Comparison of ENCODE assay signal across 12 cellular contexts in genomic region chr20:4787069-4787468, GRCh38. TPM values are rescaled to one million over a fixed set of nuclear protein-coding genes. Genes with fewer than 3 reads are reported as not detected.
DNase-seq lines count a peak whose midpoint lies in the region; ATAC-seq lines count a peak whose summit lies in the region.
"Had no signal": no experiment of that assay in that cellular context is flagged by ENCODE, and none has a peak within 500 bp of the region (broad histone marks: within the 10 kb centered on the region; RNA-seq: fewer than 3 reads in every experiment).

No MANE protein-coding gene starts in this region.

- no peaks in the 10 kb centered on the region for H3K27me3 Mint-ChIP-seq in activated naive CD8-positive, alpha-beta T cell
- H3K27me3 Mint-ChIP-seq in activated naive CD8-positive, alpha-beta T cell treated with anti-CD3 and anti-CD28 coated beads for 36 hours = no peaks in the 10 kb centered on the region
- no peaks in the 10 kb centered on the region for H3K27me3 Mint-ChIP-seq in stimulated activated naive B cell treated with anti-CD40 and anti-IgM and Interleukin-4, amounts not matched to agents 10 μg/mL and 1 μg/mL and 100 μg/mL, for 72 hours

- no peak for ATAC-seq in stimulated activated naive B cell treated with anti-CD40 and anti-IgM and Interleukin-4, amounts not matched to agents 10 μg/mL and 1 μg/mL and 100 μg/mL, for 72 hours (replicated peaks)
- ATAC-seq: left lobe of liver had no signal

- H3K4me1 Mint-ChIP-seq in activated naive CD8-positive, alpha-beta T cell (ENCODE audit: low read depth) = peaks cover 2% of the 10 kb centered on the region
- H3K4me1 Mint-ChIP-seq in activated naive CD8-positive, alpha-beta T cell treated with anti-CD3 and anti-CD28 coated beads for 36 hours = peaks cover 2% of the 10 kb centered on the region
- H3K4me1 Mint-ChIP-seq in stimulated activated naive B cell treated with anti-CD40 and anti-IgM and Interleukin-4, amounts not matched to agents 10 μg/mL and 1 μg/mL and 100 μg/mL, for 72 hours = peaks cover 10 to 24% of the 10 kb centered on the region in 2 donors

- peaks cover 7% of the 10 kb centered on the region for H3K36me3 Mint-ChIP-seq in activated naive CD8-positive, alpha-beta T cell
- peaks cover 11% of the 10 kb centered on the region for H3K36me3 Mint-ChIP-seq in activated naive CD8-positive, alpha-beta T cell treated with anti-CD3 and anti-CD28 coated beads for 36 hours
- H3K36me3 Mint-ChIP-seq in stimulated activated naive B cell treated with anti-CD40 and anti-IgM and Interleukin-4, amounts not matched to agents 10 μg/mL and 1 μg/mL and 100 μg/mL, for 72 hours = peaks cover 60 to 83% of the 10 kb centered on the region in 2 donors

- H3K27ac Mint-ChIP-seq in activated naive CD8-positive, alpha-beta T cell = peak overlapping the region; percentile 66
- no peak overlapping the region for H3K27ac Mint-ChIP-seq in activated naive CD8-positive, alpha-beta T cell treated with anti-CD3 and anti-CD28 coated beads for 36 hours
- H3K27ac Mint-ChIP-seq in stimulated activated naive B cell treated with anti-CD40 and anti-IgM and Interleukin-4, amounts not matched to agents 10 μg/mL and 1 μg/mL and 100 μg/mL, for 72 hours = peak overlapping the region; percentile 80

- no peak overlapping the region for H3K4me3 Mint-ChIP-seq in activated naive CD8-positive, alpha-beta T cell
- H3K4me3 Mint-ChIP-seq in activated naive CD8-positive, alpha-beta T cell treated with anti-CD3 and anti-CD28 coated beads for 36 hours = no peak overlapping the region
- no peak overlapping the region for H3K4me3 Mint-ChIP-seq in stimulated activated naive B cell treated with anti-CD40 and anti-IgM and Interleukin-4, amounts not matched to agents 10 μg/mL and 1 μg/mL and 100 μg/mL, for 72 hours

- H3K9me3 Mint-ChIP-seq in activated naive CD8-positive, alpha-beta T cell (ENCODE audit: low read depth) = no peaks in the 10 kb centered on the region
- H3K9me3 Mint-ChIP-seq in activated naive CD8-positive, alpha-beta T cell treated with anti-CD3 and anti-CD28 coated beads for 36 hours = no peaks in the 10 kb centered on the region
- H3K9me3 Mint-ChIP-seq in stimulated activated naive B cell treated with anti-CD40 and anti-IgM and Interleukin-4, amounts not matched to agents 10 μg/mL and 1 μg/mL and 100 μg/mL, for 72 hours = no peaks in the 10 kb centered on the region

- no peak for DNase-seq in activated naive CD8-positive, alpha-beta T cell treated with anti-CD3 and anti-CD28 coated beads for 36 hours
- peak; percentile 12 for DNase-seq in OCI-M1 (lab: John Stamatoyannopoulos, UW)
- DNase-seq in fibroblast of gingiva (ENCODE audit: low read depth) = peak; percentile 5
- no peak for DNase-seq in stimulated activated naive B cell treated with anti-CD40 and anti-IgM and Interleukin-4, amounts not matched to agents 10 μg/mL and 1 μg/mL and 100 μg/mL, for 72 hours
- no peak for DNase-seq in NCI-H2081 treated with DMSO at 0.1 percent for 48 hours (lab: John Stamatoyannopoulos, UW)
- DNase-seq in dedifferentiated amniotic fluid mesenchymal stem cell (ENCODE audit: extremely low spot score) = no peak
- no peak for DNase-seq in NCI-H2227 treated with DMSO at 0.1 percent for 48 hours (lab: John Stamatoyannopoulos, UW)
- DNase-seq: activated CD4-positive, CD25-positive, alpha-beta regulatory T cell; activated effector memory CD4-positive, alpha-beta T cell treated with Interleukin-2 at 50 U/mL for 16 hours; SHP77 had no signal

RNA-seq across cellular contexts. Expression of gene RASSF2, which starts 36.3 kb away (rescaled TPM):
- total RNA-seq in activated naive CD8-positive, alpha-beta T cell treated with anti-CD3 and anti-CD28 coated beads for 36 hours = 10 to 100 TPM; 47.3 to 48.2 TPM

Comparison
In these comparisons a context has a peak if more than half of its experiments do, and no peak if none do; other contexts are left out.
1. DNase-seq: peak in OCI-M1 (single experiment) and fibroblast of gingiva (single experiment); none in activated naive CD8-positive, alpha-beta T cell treated with anti-CD3 and anti-CD28 coated beads for 36 hours (single experiment), stimulated activated naive B cell treated with anti-CD40 and anti-IgM and Interleukin-4, amounts not matched to agents 10 μg/mL and 1 μg/mL and 100 μg/mL, for 72 hours (single experiment), NCI-H2081 treated with DMSO at 0.1 percent for 48 hours (single experiment), dedifferentiated amniotic fluid mesenchymal stem cell (single experiment) and NCI-H2227 treated with DMSO at 0.1 percent for 48 hours (single experiment).